In genomic region chr20:324177-325042, GRCh38 we compare ENCODE assay signal across 1 cellular context.
TF ChIP-seq lines count a peak whose summit lies in the region.

No MANE protein-coding gene starts in this region.

TF ChIP-seq in K562, 482 proteins besides CTCF, POLR2A, EP300 and RAD21 (continued from another document):
- no peak for TF ChIP-seq ZBTB11 (CRISPR knock-in tag; IDR thresholded peaks at IDR 0.05)
- TF ChIP-seq E2F5 (CRISPR knock-in tag; IDR thresholded peaks at IDR 0.05), result 0 out of 2 replicates have a peak, but pooled peaks have one; percentile 83
- TF ChIP-seq USF2 (CRISPR knock-in tag; IDR thresholded peaks at IDR 0.05), result peak; percentile 48; the same call in 1 of the 2 replicates
- TF ChIP-seq MAFG (tag; conservative IDR thresholded peaks at IDR 0.05), result no peak
TF ChIP-seq in K562: peak in this region for 107.
